Comparison of ENCODE assay signal across 1 cellular context in genomic region chr7:44959433-44959951, GRCh38.
TF ChIP-seq lines count a peak whose summit lies in the region.

No MANE protein-coding gene starts in this region.

TF ChIP-seq in K562, 482 proteins besides CTCF, POLR2A, EP300 and RAD21 (continued from another document and continues in another):
- TF ChIP-seq MEF2D (tag; conservative IDR thresholded peaks at IDR 0.05; ENCODE audit: low read depth) (no peak), FOXM1 (IDR thresholded peaks at IDR 0.05; ENCODE audit: low read depth) (no peak), FOXM1 (CRISPR knock-in tag; IDR thresholded peaks at IDR 0.05; ENCODE audit: low read depth) (no peak), E2F1 (CRISPR knock-in tag; IDR thresholded peaks at IDR 0.05) (0 out of 2 replicates have a peak, but pooled peaks have one; percentile 40), ZNF134 (CRISPR knock-in tag; conservative IDR thresholded peaks at IDR 0.05) (no peak), POLR3A (IDR thresholded peaks at IDR 0.05; ENCODE audit: borderline replicate concordance, extremely low read depth, insufficient read depth, insufficient read length) (no peak), KAT8 (IDR thresholded peaks at IDR 0.05; ENCODE audit: low read depth) (no peak), FOXJ2 (tag; IDR thresholded peaks at IDR 0.05) (no peak; the same call in 1 of the 2 replicates), KDM4B (IDR thresholded peaks at IDR 0.05; ENCODE audit: borderline replicate concordance in 2 of 2, low read depth in 1 of 2) (no peak), ZNF583 (CRISPR knock-in tag; IDR thresholded peaks at IDR 0.05) (no peak), TOE1 (IDR thresholded peaks at IDR 0.05; ENCODE audit: borderline replicate concordance) (peak; percentile 23; the same call in 1 of the 2 replicates), TOE1 (CRISPR knock-in tag; IDR thresholded peaks at IDR 0.05; ENCODE audit: borderline replicate concordance, low read depth) (no peak), DPF2 (IDR thresholded peaks at IDR 0.05) (peak; percentile 37; the same call in 1 of the 2 replicates), BCLAF1 (IDR thresholded peaks at IDR 0.05; ENCODE audit: borderline replicate concordance in 1 of 2, control insufficient read depth in 1 of 2, low read depth in 2 of 2, low read length in 1 of 2) (no peak), MNT (conservative IDR thresholded peaks at IDR 0.05) (peak; percentile 69 to 77), SNRNP70 (optimal IDR thresholded peaks at IDR 0.05; ENCODE audit: low read depth, low read length) (no peak), MIER1 (IDR thresholded peaks at IDR 0.05; ENCODE audit: low read depth) (no peak), RCOR1 (IDR thresholded peaks at IDR 0.05; ENCODE audit: borderline replicate concordance in 1 of 2, low read depth in 2 of 2, low read length in 2 of 2) (peak in 1 of 2 experiments; percentile 8; a peak in 1 of 4 replicates), ZNF431 (CRISPR knock-in tag; IDR thresholded peaks at IDR 0.05) (no peak), IRF2 (CRISPR knock-in tag; IDR thresholded peaks at IDR 0.05) (no peak), POU5F1 (IDR thresholded peaks at IDR 0.05; ENCODE audit: borderline replicate concordance, low read depth, low read length, partially characterized antibody) (no peak), ARNT (IDR thresholded peaks at IDR 0.05) (no peak), HES1 (IDR thresholded peaks at IDR 0.05; ENCODE audit: low read depth) (peak; percentile 56; the same call in 1 of the 2 replicates), ZBTB49 (CRISPR knock-in tag; IDR thresholded peaks at IDR 0.05; ENCODE audit: borderline replicate concordance) (no peak), HNRNPH1 (optimal IDR thresholded peaks at IDR 0.05; ENCODE audit: low read depth, low read length) (no peak), PYGO2 (tag; IDR thresholded peaks at IDR 0.05) (no peak), RBBP5 (IDR thresholded peaks at IDR 0.05; ENCODE audit: borderline replicate concordance, insufficient read depth, low read length, poor library complexity, severe bottlenecking) (no peak), BDP1 (IDR thresholded peaks at IDR 0.05; ENCODE audit: insufficient read depth, insufficient read length) (no peak), ZFP30 (CRISPR knock-in tag; IDR thresholded peaks at IDR 0.05; ENCODE audit: borderline replicate concordance) (no peak), ZNF184 (CRISPR knock-in tag; IDR thresholded peaks at IDR 0.05) (no peak), SMARCA4 (IDR thresholded peaks at IDR 0.05) (peak; percentile 16; the same call in 1 of the 2 replicates), U2AF1 (optimal IDR thresholded peaks at IDR 0.05; ENCODE audit: low read depth, low read length) (no peak), FOXK2 (conservative IDR thresholded peaks at IDR 0.05 in 1 of 2, IDR thresholded peaks at IDR 0.05 in 1 of 2; ENCODE audit: low read depth in 2 of 2) (peak in 1 of 2 experiments; percentile 47; a peak in 2 of 4 replicates), ZNF830 (CRISPR knock-in tag; IDR thresholded peaks at IDR 0.05) (no peak), ETV6 (IDR thresholded peaks at IDR 0.05; ENCODE audit: borderline replicate concordance in 1 of 2, low read depth in 2 of 2, low read length in 1 of 2) (no peak), ETV6 (CRISPR knock-in tag; IDR thresholded peaks at IDR 0.05; ENCODE audit: borderline replicate concordance) (no peak), ZNF133 (CRISPR knock-in tag; IDR thresholded peaks at IDR 0.05) (no peak), KDM5B (IDR thresholded peaks at IDR 0.05; ENCODE audit: insufficient replicate concordance, low read depth, low read length) (no peak), GMEB1 (CRISPR knock-in tag; IDR thresholded peaks at IDR 0.05) (no peak), CSDE1 (IDR thresholded peaks at IDR 0.05) (no peak; a peak in 1 of 4 replicates), ZNF785 (CRISPR knock-in tag; IDR thresholded peaks at IDR 0.05) (no peak), ZNF586 (CRISPR knock-in tag; conservative IDR thresholded peaks at IDR 0.05) (no peak), U2AF2 (optimal IDR thresholded peaks at IDR 0.05; ENCODE audit: low read depth, low read length) (no peak), TAL1 (IDR thresholded peaks at IDR 0.05) (no peak), EGR1 (conservative IDR thresholded peaks at IDR 0.05) (no peak), TEAD4 (IDR thresholded peaks at IDR 0.05; ENCODE audit: low read length) (no peak), TEAD4 (CRISPR knock-in tag; IDR thresholded peaks at IDR 0.05; ENCODE audit: borderline replicate concordance) (no peak), ZNF316 (IDR thresholded peaks at IDR 0.05) (no peak), ZNF232 (CRISPR knock-in tag; IDR thresholded peaks at IDR 0.05) (no peak), ZNF717 (CRISPR knock-in tag; IDR thresholded peaks at IDR 0.05) (no peak), SPI1 (IDR thresholded peaks at IDR 0.05; ENCODE audit: borderline replicate concordance, low read depth, low read length) (no peak), L3MBTL2 (IDR thresholded peaks at IDR 0.05) (peak; percentile 87), ZNF584 (CRISPR knock-in tag; IDR thresholded peaks at IDR 0.05; ENCODE audit: low read depth) (no peak), MBD2 (IDR thresholded peaks at IDR 0.05; ENCODE audit: borderline replicate concordance, low read depth) (no peak), ZNF436 (CRISPR knock-in tag; IDR thresholded peaks at IDR 0.05) (no peak), PTTG1 (tag; IDR thresholded peaks at IDR 0.05; ENCODE audit: low read depth) (no peak), SFPQ (IDR thresholded peaks at IDR 0.05; ENCODE audit: low read depth, low read length) (no peak), KDM1A (IDR thresholded peaks at IDR 0.05) (no peak), MBD1 (CRISPR knock-in tag; IDR thresholded peaks at IDR 0.05) (no peak), HOXB6 (CRISPR knock-in tag; IDR thresholded peaks at IDR 0.05; ENCODE audit: borderline replicate concordance) (no peak), TFAM (CRISPR knock-in tag; conservative IDR thresholded peaks at IDR 0.05) (no peak), ERF (CRISPR knock-in tag; IDR thresholded peaks at IDR 0.05) (no peak), TAF15 (IDR thresholded peaks at IDR 0.05; ENCODE audit: low read depth, low read length) (no peak)
